10 cellular contexts compared by ENCODE assay signal in the genomic region with DNA sequence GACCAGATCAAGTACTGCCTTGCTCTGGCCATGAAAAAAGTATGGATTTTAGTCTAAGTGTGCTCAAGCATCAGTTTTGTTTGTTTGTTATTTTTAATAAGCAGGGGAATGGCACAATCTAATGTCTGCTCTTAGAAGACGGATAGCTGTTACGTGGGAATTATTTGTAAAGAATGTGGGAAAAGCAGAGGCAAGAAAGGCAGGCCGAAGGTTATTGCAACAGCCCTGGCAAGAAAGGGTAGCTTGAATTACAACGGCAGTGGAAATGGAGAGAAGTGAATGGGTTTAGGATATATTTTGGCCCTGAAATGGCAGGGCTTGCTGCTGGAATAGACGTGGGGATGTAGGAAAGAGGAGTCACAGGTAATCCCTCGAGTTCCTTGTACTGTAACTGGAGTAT. TPM values are rescaled to one million over a fixed set of nuclear protein-coding genes. Genes with fewer than 3 reads are reported as not detected.
A peak's percentile ranks its signal among the peaks of the same experiment; 100 is the strongest.
DNase-seq lines count a peak whose midpoint lies in the region; ATAC-seq and TF ChIP-seq lines count a peak whose summit lies in the region.
"Had no signal": no experiment of that assay in that cellular context is flagged by ENCODE, and none has a peak within 500 bp of the region (broad histone marks: within the 10 kb centered on the region; RNA-seq: fewer than 3 reads in every experiment).

No MANE protein-coding gene starts in this region.

- intact Hi-C loops in ascending aorta (cut with DNase I) = loop anchor here (1.0 to 10.0 kb wide), 3 partner anchors 54 to 832 kb away; partner anchors contain the start of genes CTNS, EMC6, MYBBP1A and SHPK

- H3K4me3 ChIP-seq in ascending aorta (peak overlapping the region; percentile 58 to 77), thymus (ENCODE audit: low read length) (peak overlapping the region; percentile 83)

- H3K36me3 ChIP-seq in ascending aorta (peaks cover 0 to 22% of the 10 kb centered on the region in 2 donors), thymus (ENCODE audit: control insufficient read depth, insufficient read depth) (peaks cover 11% of the 10 kb centered on the region)

- no peak for ATAC-seq in activated T-cell treated with anti-CD3 and anti-CD28 coated beads, Interleukin-2, amount 50 U/mL, for 4 hours

- peaks cover 38% of the 10 kb centered on the region for H3K4me1 Mint-ChIP-seq in activated T-cell treated with anti-CD3 and anti-CD28 coated beads, Interleukin-2, amount 50 U/mL, for 4 hours (ENCODE audit: low read depth)

- WGBS in thymus = 66% methylated on average over 6 of the region's 6 CpGs

- H3K9me3 ChIP-seq in ascending aorta (no peaks in the 10 kb centered on the region), thymus (ENCODE audit: control insufficient read depth) (no peaks in the 10 kb centered on the region)

- no peak for TF ChIP-seq CTCF in ascending aorta (IDR thresholded peaks at IDR 0.05)

- H3K9me3 Mint-ChIP-seq in activated T-cell treated with anti-CD3 and anti-CD28 coated beads, Interleukin-2, amount 50 U/mL, for 4 hours = no peaks in the 10 kb centered on the region

- H3K27ac ChIP-seq in ascending aorta = no peak overlapping the region
- H3K27ac ChIP-seq in thymus (ENCODE audit: low read depth) = peak overlapping the region; percentile 81

- H3K4me1 ChIP-seq in ascending aorta = peaks cover 7 to 11% of the 10 kb centered on the region in 2 donors
- peaks cover 15% of the 10 kb centered on the region for H3K4me1 ChIP-seq in thymus (ENCODE audit: control insufficient read depth, insufficient read depth, low read length)

- H3K27me3 ChIP-seq in ascending aorta (no peaks in the 10 kb centered on the region), thymus (ENCODE audit: control insufficient read depth, insufficient read depth) (no peaks in the 10 kb centered on the region)

- H3K4me3 Mint-ChIP-seq in activated T-cell treated with anti-CD3 and anti-CD28 coated beads, Interleukin-2, amount 50 U/mL, for 4 hours = peak overlapping the region; percentile 92

- no peak for DNase-seq in activated T-cell treated with anti-CD3 and anti-CD28 coated beads, Interleukin-2, amount 50 U/mL, for 4 hours
- DNase-seq in activated T-cell treated with anti-CD3 and anti-CD28 coated beads for 4 hours (no peak), ascending aorta (ENCODE audit: low spot score in 2 of 2) (no peak), left kidney (ENCODE audit: low read depth, low spot score) (peak; percentile 29), inferior parietal cortex (ENCODE audit: extremely low spot score) (no peak), iPS-NIHi7 (ENCODE audit: extremely low spot score) (no peak)
- DNase-seq in stimulated activated CD4-positive, alpha-beta T cell treated with anti-CD3 and anti-CD28 coated beads, Interleukin-4, amount 100 ng/mL, for 24 hours = no peak
- DNase-seq: NCI-H2171 treated with DMSO at 0.1 percent for 48 hours had no signal

- peaks cover 17% of the 10 kb centered on the region for H3K36me3 Mint-ChIP-seq in activated T-cell treated with anti-CD3 and anti-CD28 coated beads, Interleukin-2, amount 50 U/mL, for 4 hours (ENCODE audit: insufficient read depth)

- no peaks in the 10 kb centered on the region for H3K27me3 Mint-ChIP-seq in activated T-cell treated with anti-CD3 and anti-CD28 coated beads, Interleukin-2, amount 50 U/mL, for 4 hours (ENCODE audit: low read depth)

RNA-seq across cellular contexts. Expression of gene HASPIN, which starts 1.0 kb away (rescaled TPM):
- total RNA-seq in activated T-cell treated with anti-CD3 and anti-CD28 coated beads, Interleukin-2, amount 50 U/mL, for 4 hours = 10 to 100 TPM in 2 of 3 donors, 1 to 10 TPM in 1; 7.3 to 12.2 (median 11.1) TPM
- 2.7 TPM for total RNA-seq in ascending aorta
- 2.3 TPM for polyA plus RNA-seq in thymus

RNA-seq across cellular contexts. Expression of gene P2RX5, which starts 26.8 kb away (rescaled TPM):
- 10 to 100 TPM; 29.5 to 53.5 (median 30.8) TPM for total RNA-seq in activated T-cell treated with anti-CD3 and anti-CD28 coated beads, Interleukin-2, amount 50 U/mL, for 4 hours
- total RNA-seq in ascending aorta = not detected
- polyA plus RNA-seq in thymus = 108 TPM
- total RNA-seq: left lobe of liver had no signal

RNA-seq across cellular contexts. Expression of gene EMC6, which starts 54.1 kb away (rescaled TPM):
- total RNA-seq in activated T-cell treated with anti-CD3 and anti-CD28 coated beads, Interleukin-2, amount 50 U/mL, for 4 hours = 10 to 100 TPM; 66.3 to 99.5 (median 98.0) TPM
- total RNA-seq in ascending aorta = 75.0 TPM
- 68.7 TPM for polyA plus RNA-seq in thymus

RNA-seq across cellular contexts. Expression of gene TAX1BP3, which starts 54.3 kb away (rescaled TPM):
- total RNA-seq in activated T-cell treated with anti-CD3 and anti-CD28 coated beads, Interleukin-2, amount 50 U/mL, for 4 hours = 10 to 100 TPM in 1 of 3 donors, 1 to 10 TPM in 2; 8.9 to 10.6 (median 9.2) TPM
- 165 TPM for total RNA-seq in ascending aorta
- 73.2 TPM for polyA plus RNA-seq in thymus

Comparison
In these comparisons a context has a peak if more than half of its experiments do, and no peak if none do; other contexts are left out.
1. RNA of gene P2RX5, which starts 26.8 kb away (total RNA-seq): 29.5 to 53.5 TPM in activated T-cell treated with anti-CD3 and anti-CD28 coated beads, Interleukin-2, amount 50 U/mL, for 4 hours; not detected in ascending aorta (single experiment); every median in the first group is over 10 times any median in the second.